In genomic region chr13:44989941-44990340, GRCh38 we compare ENCODE assay signal across 8 cellular contexts. TPM values are rescaled to one million over a fixed set of nuclear protein-coding genes. Genes with fewer than 3 reads are reported as not detected.
DNase-seq lines count a peak whose midpoint lies in the region; FAIRE-seq and TF ChIP-seq lines count a peak whose summit lies in the region.

No MANE protein-coding gene starts in this region.

- H3K27me3 Mint-ChIP-seq in astrocyte (ENCODE audit: low read depth, unreplicated experiment), result no peaks in the 10 kb centered on the region

- H3K27me3 ChIP-seq in HL-60 (ENCODE audit: insufficient read depth, poor library complexity, severe bottlenecking), result no peaks in the 10 kb centered on the region
- H3K27me3 ChIP-seq in astrocyte (ENCODE audit: insufficient read depth, low read length), result no peaks in the 10 kb centered on the region
- H3K27me3 ChIP-seq in kidney epithelial cell (ENCODE audit: control insufficient read depth, insufficient read depth, low read length), result no peaks in the 10 kb centered on the region
- H3K27me3 ChIP-seq in subcutaneous abdominal adipose tissue (ENCODE audit: control insufficient read depth in 5 of 5, insufficient read depth in 4 of 5, low read length in 5 of 5), result no peaks in the 10 kb centered on the region

- peak overlapping the region; percentile 90 for H3K4me3 ChIP-seq in GM12864 (ENCODE audit: low read depth, low read length)
- peak overlapping the region; percentile 99 for H3K4me3 ChIP-seq in HL-60 (replicated peaks; ENCODE audit: insufficient read depth, low read length)
- H3K4me3 ChIP-seq in astrocyte (ENCODE audit: insufficient read depth, low read depth, low read length), result peak overlapping the region; percentile 86
- peak overlapping the region; percentile 82 for H3K4me3 ChIP-seq in kidney epithelial cell (ENCODE audit: low read depth, low read length)
- peak overlapping the region; percentile 84 to 97 (median 97) for H3K4me3 ChIP-seq in subcutaneous abdominal adipose tissue (ENCODE audit: low read depth in 1 of 5, low read length in 5 of 5)

- peaks cover 2% of the 10 kb centered on the region for H3K36me3 Mint-ChIP-seq in astrocyte (ENCODE audit: low read depth, unreplicated experiment)

- peaks cover 4% of the 10 kb centered on the region for H3K36me3 ChIP-seq in astrocyte (ENCODE audit: insufficient read depth, low read length)
- H3K36me3 ChIP-seq in kidney epithelial cell (ENCODE audit: control insufficient read depth, insufficient read depth, low read length), result no peaks in the 10 kb centered on the region
- H3K36me3 ChIP-seq in subcutaneous abdominal adipose tissue (ENCODE audit: control insufficient read depth in 5 of 5, insufficient read depth in 5 of 5, low read length in 5 of 5), result peaks cover 0 to 7% (median 6%) of the 10 kb centered on the region in 5 donors

- H3K4me3 Mint-ChIP-seq in astrocyte (ENCODE audit: unreplicated experiment), result peak overlapping the region; percentile 99

- TF ChIP-seq CTCF in GM12864 (IDR thresholded peaks at IDR 0.05; ENCODE audit: low read depth, low read length, missing control alignments), result no peak
- TF ChIP-seq CTCF in HL-60 (IDR thresholded peaks at IDR 0.05; ENCODE audit: insufficient read depth, low read length), result no peak
- no peak for TF ChIP-seq CTCF in astrocyte (IDR thresholded peaks at IDR 0.05; ENCODE audit: insufficient read depth, low read depth, low read length)
- no peak for TF ChIP-seq CTCF in kidney epithelial cell (IDR thresholded peaks at IDR 0.05; ENCODE audit: insufficient read depth, low read length, poor library complexity, severe bottlenecking)

- FAIRE-seq in astrocyte (lab: Jason Lieb, UNC), result no peak

- peak overlapping the region; percentile 88 for H2AFZ ChIP-seq in astrocyte (ENCODE audit: low read depth, low read length)

- peak overlapping the region; percentile 93 for H3K4me2 ChIP-seq in astrocyte (ENCODE audit: low read length)

- H3K27ac ChIP-seq in HL-60 (replicated peaks), result peak overlapping the region; percentile 86
- peak overlapping the region; percentile 90 for H3K27ac ChIP-seq in astrocyte (ENCODE audit: low read depth, low read length)
- peak overlapping the region; percentile 89 for H3K27ac ChIP-seq in subcutaneous abdominal adipose tissue (ENCODE audit: low read depth, low read length)

- H3K4me1 ChIP-seq in astrocyte (ENCODE audit: insufficient read depth, low read length) (peaks cover 18% of the 10 kb centered on the region), subcutaneous abdominal adipose tissue (ENCODE audit: control insufficient read depth in 5 of 5, insufficient read depth in 5 of 5, low read length in 5 of 5) (peaks cover 4 to 30% (median 27%) of the 10 kb centered on the region in 5 donors)

- DNase-seq in GM12864 (ENCODE audit: low read depth), result no peak
- no peak for DNase-seq in HL-60 (ENCODE audit: low read depth in 1 of 2, low spot score in 1 of 2)
- no peak for DNase-seq in astrocyte (ENCODE audit: low read depth)
- no peak for DNase-seq in kidney epithelial cell (ENCODE audit: low read depth)
- DNase-seq in SKM-1 (lab: John Stamatoyannopoulos, UW; ENCODE audit: unreplicated experiment), result no peak
- DNase-seq in NCI-H146 treated with DMSO at 0.1 percent for 48 hours (lab: John Stamatoyannopoulos, UW; ENCODE audit: unreplicated experiment), result no peak
- DNase-seq in NK-92 treated with Interleukin-12 subunit alpha and Interleukin-12 subunit beta, amount 100 ng/mL, for 24 hours (lab: John Stamatoyannopoulos, UW), result no peak

- H3K79me2 ChIP-seq in astrocyte (ENCODE audit: insufficient read depth, low read length), result peaks cover 89% of the 10 kb centered on the region

- peak overlapping the region; percentile 73 for H3K27ac Mint-ChIP-seq in astrocyte (ENCODE audit: unreplicated experiment)

- peaks cover 3% of the 10 kb centered on the region for H4K20me1 ChIP-seq in astrocyte (ENCODE audit: insufficient read depth, low read length)

- peak overlapping the region; percentile 94 for H3K9ac ChIP-seq in astrocyte (ENCODE audit: low read length)
- H3K9ac ChIP-seq in subcutaneous abdominal adipose tissue (ENCODE audit: low read length in 5 of 5), result peak overlapping the region; percentile 73 to 100 (median 99)

- H3K9me3 ChIP-seq in astrocyte (ENCODE audit: insufficient read depth, low read depth, low read length) (no peaks in the 10 kb centered on the region), subcutaneous abdominal adipose tissue (ENCODE audit: control insufficient read depth in 5 of 5, low read length in 5 of 5) (no peaks in the 10 kb centered on the region)

- H3K4me1 Mint-ChIP-seq in astrocyte (ENCODE audit: low read depth, unreplicated experiment), result peaks cover 12% of the 10 kb centered on the region

- no peaks in the 10 kb centered on the region for H3K9me3 Mint-ChIP-seq in astrocyte (ENCODE audit: unreplicated experiment)

RNA-seq across cellular contexts. Expression of gene GPALPP1, which starts 0.6 kb away (rescaled TPM):
- total RNA-seq in astrocyte, result 18.5 and 22.2 TPM in 2 replicates
- total RNA-seq in kidney epithelial cell, result 26.5 and 26.9 TPM in 2 replicates

RNA-seq across cellular contexts. Expression of gene NUFIP1, which starts 0.7 kb away (rescaled TPM):
- total RNA-seq in astrocyte (7.0 and 7.6 TPM in 2 replicates), kidney epithelial cell (6.3 and 6.6 TPM in 2 replicates)
